In genomic region chr9:116632990-116633441, GRCh38 we compare ENCODE assay signal across 13 cellular contexts. TPM values are rescaled to one million over a fixed set of nuclear protein-coding genes. Genes with fewer than 3 reads are reported as not detected.
DNase-seq lines count a peak whose midpoint lies in the region; ATAC-seq and TF ChIP-seq lines count a peak whose summit lies in the region.
"Had no signal": no experiment of that assay in that cellular context is flagged by ENCODE, and none has a peak within 500 bp of the region (broad histone marks: within the 10 kb centered on the region; RNA-seq: fewer than 3 reads in every experiment).

No MANE protein-coding gene starts in this region.

- no peaks in the 10 kb centered on the region for H3K79me2 ChIP-seq in OCI-LY7 (ENCODE audit: insufficient read depth, low read depth, low read length)

- H2AFZ ChIP-seq in OCI-LY7 (ENCODE audit: low read length): no peak overlapping the region

- no peaks in the 10 kb centered on the region for H4K20me1 ChIP-seq in OCI-LY7 (ENCODE audit: insufficient read depth, low read length)
- H4K20me1 ChIP-seq: BLaER1 treated with 17β-estradiol and CSF1 and Interleukin-3, amounts not matched to agents 10 nM and 100 nM had no signal

- no peak for TF ChIP-seq CTCF in brain microvascular endothelial cell (IDR thresholded peaks at IDR 0.05; ENCODE audit: low read depth, low read length, missing control alignments)
- no peak for TF ChIP-seq CTCF in OCI-LY7 (conservative IDR thresholded peaks at IDR 0.05; ENCODE audit: low read length)

- peak; percentile 48 for DNase-seq in COLO829 (ENCODE audit: low spot score)
- peak; percentile 69 for DNase-seq in M059J (ENCODE audit: low read depth)
- DNase-seq in brain microvascular endothelial cell: peak; percentile 46
- DNase-seq in kidney tubule cell (ENCODE audit: low spot score): peak; percentile 12
- DNase-seq in OCI-M2 (lab: John Stamatoyannopoulos, UW; ENCODE audit: unreplicated experiment): no peak
- DNase-seq in OCI-LY7 (ENCODE audit: low spot score): no peak
- DNase-seq in OCI-M1 (lab: John Stamatoyannopoulos, UW): no peak
- DNase-seq: NCI-H146; stimulated activated CD4-positive, alpha-beta T cell treated with anti-CD3 and anti-CD28 coated beads, Interleukin-2, amount 100 ng/mL, for 48 hours; WERI-Rb-1 had no signal

- CTCF ChIA-PET in OCI-LY7 (lab: Charles Lee; ENCODE audit: unreplicated experiment): no interaction called here

- no peak overlapping the region for H3K4me3 ChIP-seq in brain microvascular endothelial cell (ENCODE audit: low read depth, low read length)
- no peak overlapping the region for H3K4me3 ChIP-seq in OCI-LY7 (ENCODE audit: low read depth, low read length, poor library complexity, severe bottlenecking)
- H3K4me3 ChIP-seq: BLaER1 treated with 17β-estradiol and CSF1 and Interleukin-3, amounts not matched to agents 10 nM and 100 nM; SK-N-MC had no signal

- POLR2A ChIA-PET in OCI-LY7 (lab: Charles Lee): no interaction called here

- H3K4me2 ChIP-seq in OCI-LY7 (ENCODE audit: low read length): no peak overlapping the region
- H3K4me2 ChIP-seq: BLaER1 treated with 17β-estradiol and CSF1 and Interleukin-3, amounts not matched to agents 10 nM and 100 nM had no signal

- BruUV-seq in OCI-LY7 (replicated peaks; lab: Mats Ljungman, UMichigan): no TSS peak

- H3K9me2 ChIP-seq in OCI-LY7 (ENCODE audit: insufficient read depth, low read length): no peaks in the 10 kb centered on the region

- H3K27me3 ChIP-seq in brain microvascular endothelial cell (replicated peaks): no peaks in the 10 kb centered on the region
- H3K27me3 ChIP-seq: BLaER1 treated with 17β-estradiol and CSF1 and Interleukin-3, amounts not matched to agents 10 nM and 100 nM had no signal

- H3K4me1 ChIP-seq in OCI-LY7 (ENCODE audit: insufficient read depth, low read length, poor library complexity, severe bottlenecking): no peaks in the 10 kb centered on the region

- H3K36me3 ChIP-seq in brain microvascular endothelial cell (replicated peaks) (no peaks in the 10 kb centered on the region), OCI-LY7 (ENCODE audit: insufficient read depth, low read length) (no peaks in the 10 kb centered on the region)
- H3K36me3 ChIP-seq: BLaER1 treated with 17β-estradiol and CSF1 and Interleukin-3, amounts not matched to agents 10 nM and 100 nM had no signal

- no peaks in the 10 kb centered on the region for H3K9me3 ChIP-seq in OCI-LY7 (ENCODE audit: low read length)
- H3K9me3 ChIP-seq: BLaER1 treated with 17β-estradiol and CSF1 and Interleukin-3, amounts not matched to agents 10 nM and 100 nM had no signal

- intact Hi-C loops in OCI-LY7 (cut with micrococcal nuclease; ENCODE audit: unreplicated experiment): no loop called here

- no peak overlapping the region for H3K27ac ChIP-seq in brain microvascular endothelial cell
- no peak overlapping the region for H3K27ac ChIP-seq in OCI-LY7 (ENCODE audit: low read depth, low read length, poor library complexity, severe bottlenecking)
- H3K27ac ChIP-seq: BLaER1 treated with 17β-estradiol and CSF1 and Interleukin-3, amounts not matched to agents 10 nM and 100 nM; SK-N-MC; WERI-Rb-1 had no signal

- no peak for ATAC-seq in HG02763 (IDR thresholded peaks at IDR 0.05; ENCODE audit: unreplicated experiment)

- in situ Hi-C loops in brain microvascular endothelial cell (cut with HindIII; ENCODE audit: low pct_ligation_motif_present, low sequenced_read_pairs): no loop called here

RNA-seq across cellular contexts. Expression of gene TRIM32, which starts 54.1 kb away (rescaled TPM):
- 20.8 and 26.9 TPM in 2 replicates for total RNA-seq in M059J (2014; rRNA removed; shearing (Covaris generic))
- total RNA-seq in OCI-LY7 (2014; rRNA removed; shearing (Covaris generic)): 10.6 and 11.4 TPM in 2 replicates
- total RNA-seq in OCI-LY7 (2022): 13.9 and 14.3 TPM in 2 replicates

Comparison
In these comparisons a context has a peak if more than half of its experiments do, and no peak if none do; other contexts are left out.
1. DNase-seq: peak in COLO829 (single experiment), M059J (single experiment), brain microvascular endothelial cell (single experiment) and kidney tubule cell (single experiment); none in OCI-M2 (single experiment), OCI-LY7 (single experiment) and OCI-M1 (single experiment).